Comparison of ENCODE assay signal across 18 cellular contexts in the genomic region with DNA sequence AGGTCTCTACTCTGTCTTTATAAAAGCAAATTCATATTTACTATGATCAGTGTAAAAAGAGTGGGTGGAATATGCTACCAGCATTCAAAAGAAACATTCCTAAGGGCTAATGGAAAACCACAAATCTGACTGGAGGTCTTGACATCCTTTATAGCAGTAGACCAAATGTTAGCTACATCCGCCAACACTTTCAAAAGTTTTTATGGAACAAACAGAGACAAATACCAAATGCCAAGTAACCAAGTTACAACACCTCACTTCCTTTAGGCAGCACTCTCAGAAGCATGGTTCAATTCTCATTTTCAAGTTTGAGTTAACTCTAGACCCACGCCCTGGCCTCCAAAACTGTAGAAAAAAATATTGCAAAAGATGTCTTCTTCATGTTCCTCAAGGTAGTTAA.
DNase-seq lines count a peak whose midpoint lies in the region; ATAC-seq and TF ChIP-seq lines count a peak whose summit lies in the region.
"Had no signal": no experiment of that assay in that cellular context is flagged by ENCODE, and none has a peak within 500 bp of the region (broad histone marks: within the 10 kb centered on the region; RNA-seq: fewer than 3 reads in every experiment).

No MANE protein-coding gene starts in this region.

- H3K9ac ChIP-seq in SK-N-MC (ENCODE audit: insufficient read length) (no peak overlapping the region), fibroblast of lung (ENCODE audit: insufficient read depth, low read length) (no peak overlapping the region), H9 (ENCODE audit: extremely low read depth, insufficient read length, low read length) (no peak overlapping the region)

- H3K27me3 ChIP-seq in fibroblast of lung (ENCODE audit: control insufficient read depth, insufficient read depth, low read length) (no peaks in the 10 kb centered on the region), H9 (ENCODE audit: insufficient read depth, low read length) (no peaks in the 10 kb centered on the region)

- WGBS in H9 (ENCODE audit: extremely low coverage, insufficient read length, low lambda C conversion rate), result no CpG with 5 or more reads among the region's 2 CpGs

- TF ChIP-seq CTCF in fibroblast of lung (conservative IDR thresholded peaks at IDR 0.05 in 1 of 2, IDR thresholded peaks at IDR 0.05 in 1 of 2; ENCODE audit: low read depth in 1 of 2, low read length in 2 of 2) (no peak), nephron (IDR thresholded peaks at IDR 0.05; ENCODE audit: unreplicated experiment in 3 of 3) (no peak), H9 (conservative IDR thresholded peaks at IDR 0.05) (no peak)

- H3K9me3 Mint-ChIP-seq in nephron (no peaks in the 10 kb centered on the region), H9 (no peaks in the 10 kb centered on the region)

- H2BK15ac ChIP-seq in H9 (ENCODE audit: low read depth, low read length), result no peak overlapping the region

- H3K27ac Mint-ChIP-seq in nephron (peak overlapping the region in 2 of 3 experiments; percentile 41 to 69), H9 (no peak overlapping the region)
- H3K27ac Mint-ChIP-seq: activated CD8-positive, alpha-beta memory T cell treated with anti-CD3 and anti-CD28 coated beads, Interleukin-2, amount 10 ng/mL, durations not matched to agents 7 days and 5 days had no signal

- H3K14ac ChIP-seq in H9 (ENCODE audit: insufficient read depth, low read length), result no peak overlapping the region

- H3K4me1 ChIP-seq in fibroblast of lung (ENCODE audit: control insufficient read depth, extremely low read depth, insufficient read depth, low read length) (peaks cover 7% of the 10 kb centered on the region), H9 (ENCODE audit: insufficient read depth, low read length) (no peaks in the 10 kb centered on the region)

- no peak overlapping the region for H3K4me3 Mint-ChIP-seq in nephron
- H3K4me3 Mint-ChIP-seq in H9, result no peak overlapping the region
- H3K4me3 Mint-ChIP-seq: activated CD8-positive, alpha-beta memory T cell treated with anti-CD3 and anti-CD28 coated beads, Interleukin-2, amount 10 ng/mL, durations not matched to agents 7 days and 5 days; neural crest cell had no signal

- H3K36me3 Mint-ChIP-seq in nephron (ENCODE audit: low read depth) (no peaks in the 10 kb centered on the region), H9 (ENCODE audit: insufficient read depth in 1 of 3, low read depth in 3 of 3) (no peaks in the 10 kb centered on the region)
- H3K36me3 Mint-ChIP-seq: activated CD8-positive, alpha-beta memory T cell treated with anti-CD3 and anti-CD28 coated beads, Interleukin-2, amount 10 ng/mL, durations not matched to agents 7 days and 5 days had no signal

- H2BK20ac ChIP-seq in H9 (ENCODE audit: low read depth, low read length, poor library complexity, severe bottlenecking), result no peak overlapping the region

- no peak overlapping the region for H4K91ac ChIP-seq in H9 (ENCODE audit: insufficient read length, low read depth, low read length)

- H3K36me3 ChIP-seq in SK-N-MC (ENCODE audit: insufficient read depth, low read length), result no peaks in the 10 kb centered on the region
- H3K36me3 ChIP-seq in fibroblast of lung (ENCODE audit: control insufficient read depth, insufficient read depth, low read length), result no peaks in the 10 kb centered on the region
- H3K36me3 ChIP-seq: WERI-Rb-1 had no signal

- H3T11ph ChIP-seq in H9 (ENCODE audit: low read length), result no peak overlapping the region

- H2BK120ac ChIP-seq in H9 (ENCODE audit: low read depth, low read length, poor library complexity, severe bottlenecking), result no peak overlapping the region

- no peak overlapping the region for H4K8ac ChIP-seq in H9 (replicated peaks; ENCODE audit: insufficient read length, low read depth, low read length)

- no peaks in the 10 kb centered on the region for H3K23me2 ChIP-seq in H9 (ENCODE audit: insufficient read length, low read depth, low read length, poor library complexity, severe bottlenecking)

- peaks cover 29% of the 10 kb centered on the region for H3K4me1 Mint-ChIP-seq in nephron
- peaks cover 16% of the 10 kb centered on the region in 2 experiments for H3K4me1 Mint-ChIP-seq in H9

- no peak overlapping the region for H2AFZ ChIP-seq in fibroblast of lung (ENCODE audit: low read length)
- no peak overlapping the region for H2AFZ ChIP-seq in H9 (ENCODE audit: low read length)

- H3K56ac ChIP-seq in H9 (ENCODE audit: insufficient read length, low read depth, low read length), result no peak overlapping the region

- no peak overlapping the region for H2BK12ac ChIP-seq in H9 (ENCODE audit: insufficient read length, low read depth, low read length)

- H3K27ac ChIP-seq in SK-N-MC, result peak overlapping the region; percentile 87
- H3K27ac ChIP-seq in fibroblast of lung (ENCODE audit: insufficient read depth, low read length), result no peak overlapping the region
- H3K27ac ChIP-seq in H9 (ENCODE audit: insufficient read length, low read depth, low read length), result no peak overlapping the region
- H3K27ac ChIP-seq: WERI-Rb-1 had no signal

- no peak overlapping the region for H4K5ac ChIP-seq in H9 (ENCODE audit: insufficient read length, low read depth, low read length)

- H3K4me3 ChIP-seq in SK-N-MC, result peak overlapping the region; percentile 52
- H3K4me3 ChIP-seq in fibroblast of lung (replicated peaks in 1 of 4; ENCODE audit: control extremely low read depth in 1 of 4, insufficient read depth in 1 of 4, low read depth in 3 of 4, low read length in 4 of 4), result no peak overlapping the region
- H3K4me3 ChIP-seq: skin epidermis had no signal

- intact Hi-C loops in cardiac septum (cut with DNase I), result no loop called here

- ATAC-seq in HG03571 (IDR thresholded peaks at IDR 0.05; ENCODE audit: unreplicated experiment), result no peak
- ATAC-seq: activated CD8-positive, alpha-beta memory T cell treated with anti-CD3 and anti-CD28 coated beads, Interleukin-2, amount 10 ng/mL, durations not matched to agents 7 days and 5 days had no signal

- H3K23ac ChIP-seq in H9 (ENCODE audit: insufficient read length, low read depth, low read length), result no peak overlapping the region

- H3K4me2 ChIP-seq in fibroblast of lung (ENCODE audit: extremely low read depth, insufficient read depth, low read length) (no peak overlapping the region), H9 (ENCODE audit: insufficient read depth, insufficient read length, low read length) (no peak overlapping the region)

- no peak overlapping the region for H3K18ac ChIP-seq in H9 (ENCODE audit: insufficient read length, low read depth, low read length)

- H3K79me1 ChIP-seq in H9 (ENCODE audit: insufficient read depth, low read depth, low read length, poor library complexity, severe bottlenecking), result no peaks in the 10 kb centered on the region

- H4K20me1 ChIP-seq in fibroblast of lung (ENCODE audit: control insufficient read depth, extremely low read depth, insufficient read depth, low read length) (no peaks in the 10 kb centered on the region), H9 (ENCODE audit: control insufficient read depth, insufficient read depth, insufficient read length) (no peaks in the 10 kb centered on the region)

- DNase-seq in EH (ENCODE audit: low read depth) (peak; percentile 81), SK-N-MC (ENCODE audit: low read depth, low spot score) (no peak), fibroblast of lung (ENCODE audit: low read depth in 2 of 2) (peak; percentile 86 to 91), SIG-M5 treated with dmso at 0.1 percent for 504 hours (lab: John Stamatoyannopoulos, UW; ENCODE audit: unreplicated experiment) (no peak), cardiac septum (ENCODE audit: low spot score) (no peak), H9 (no peak)
- DNase-seq: activated CD8-positive, alpha-beta memory T cell treated with anti-CD3 and anti-CD28 coated beads, Interleukin-2, amount 10 ng/mL, durations not matched to agents 7 days and 5 days; activated gamma-delta T cell treated with Interleukin-2 at 50 U/mL for 16 hours; central memory CD4-positive, alpha-beta T cell; IMR-90; NCI-H1092 treated with DMSO at 0.1 percent for 48 hours; NCI-H345; stimulated activated naive CD4-positive, alpha-beta T cell treated with Interleukin-2 at 50 U/mL for 16 hours; WERI-Rb-1 had no signal

- no peak overlapping the region for H3K4ac ChIP-seq in H9 (ENCODE audit: low read depth, low read length)

- H3K27me3 Mint-ChIP-seq in nephron (ENCODE audit: low read depth) (no peaks in the 10 kb centered on the region), H9 (ENCODE audit: low read depth) (no peaks in the 10 kb centered on the region; the same call in 1 of the 2 replicates)

- H2BK5ac ChIP-seq in H9 (ENCODE audit: insufficient read length, low read length), result no peak overlapping the region

- H3K9me3 ChIP-seq in SK-N-MC (ENCODE audit: low read depth, low read length) (no peaks in the 10 kb centered on the region), fibroblast of lung (ENCODE audit: control insufficient read depth, insufficient read depth, low read depth, low read length) (no peaks in the 10 kb centered on the region), H9 (ENCODE audit: control insufficient read depth, low read depth, low read length) (no peaks in the 10 kb centered on the region)

- H3K79me2 ChIP-seq in fibroblast of lung (ENCODE audit: control insufficient read depth, insufficient read depth, low read length), result no peaks in the 10 kb centered on the region
- no peaks in the 10 kb centered on the region for H3K79me2 ChIP-seq in H9 (ENCODE audit: insufficient read depth, low read length)

- no peak overlapping the region for H2AK5ac ChIP-seq in H9 (ENCODE audit: insufficient read length, low read length)

Comparison
In these comparisons a context has a peak if more than half of its experiments do, and no peak if none do; other contexts are left out.
1. DNase-seq: peak in EH (single experiment) and fibroblast of lung (2 of 2); none in SK-N-MC (single experiment), SIG-M5 treated with dmso at 0.1 percent for 504 hours (single experiment), cardiac septum (single experiment) and H9 (single experiment).
2. H3K27ac Mint-ChIP-seq: peak in nephron (2 of 3); none in H9 (0 of 3).